Comparison of ENCODE assay signal across 24 cellular contexts in genomic region chr21:37155216-37155615, GRCh38.
DNase-seq lines count a peak whose midpoint lies in the region; ATAC-seq and TF ChIP-seq lines count a peak whose summit lies in the region.
"Had no signal": no experiment of that assay in that cellular context is flagged by ENCODE, and none has a peak within 500 bp of the region (broad histone marks: within the 10 kb centered on the region; RNA-seq: fewer than 3 reads in every experiment).

No MANE protein-coding gene starts in this region.

- no peak for TF ChIP-seq CTCF in AG10803 (conservative IDR thresholded peaks at IDR 0.05; ENCODE audit: low read length)
- TF ChIP-seq CTCF in HFFc6 (IDR thresholded peaks at IDR 0.05), result peak; percentile 39
- peak in 1 of 2 experiments; percentile 12 for TF ChIP-seq CTCF in brain (conservative IDR thresholded peaks at IDR 0.05)
- no peak for TF ChIP-seq CTCF in mesothelial cell of epicardium (IDR thresholded peaks at IDR 0.05; ENCODE audit: unreplicated experiment)
- TF ChIP-seq CTCF in ascending aorta (IDR thresholded peaks at IDR 0.05), result no peak

- peaks cover 12 to 27% of the 10 kb centered on the region in 2 donors for H3K36me3 ChIP-seq in ascending aorta
- H3K36me3 ChIP-seq: colonic mucosa had no signal

- H3K4me3 ChIP-seq in AG10803 (ENCODE audit: low read length), result no peak overlapping the region
- no peak overlapping the region for H3K4me3 ChIP-seq in ascending aorta
- H3K4me3 ChIP-seq: colonic mucosa, heart right ventricle, pancreas, testis had no signal

- no peaks in the 10 kb centered on the region for H3K9me3 ChIP-seq in ascending aorta
- H3K9me3 ChIP-seq: colonic mucosa, heart right ventricle, pancreas, testis had no signal

- H3K36me3 Mint-ChIP-seq in HFFc6 (ENCODE audit: low read depth) (peaks cover 61% of the 10 kb centered on the region), brain (peaks cover 88% of the 10 kb centered on the region), mesothelial cell of epicardium (peaks cover 38% of the 10 kb centered on the region)

- H3K27me3 ChIP-seq in ascending aorta, result no peaks in the 10 kb centered on the region
- H3K27me3 ChIP-seq: colonic mucosa, heart right ventricle, pancreas, testis had no signal

- H3K9me3 Mint-ChIP-seq in HFFc6, result no peaks in the 10 kb centered on the region
- no peaks in the 10 kb centered on the region for H3K9me3 Mint-ChIP-seq in brain
- no peaks in the 10 kb centered on the region for H3K9me3 Mint-ChIP-seq in mesothelial cell of epicardium
- H3K9me3 Mint-ChIP-seq: stimulated activated naive B cell treated with anti-CD40 and anti-IgM and Interleukin-4, amounts not matched to agents 10 μg/mL and 1 μg/mL and 100 μg/mL, for 72 hours had no signal

- H3K27ac Mint-ChIP-seq in HFFc6, result no peak overlapping the region
- H3K27ac Mint-ChIP-seq in brain, result peak overlapping the region in 3 of 5 experiments; percentile 8 to 33 (median 8)
- peak overlapping the region; percentile 81 for H3K27ac Mint-ChIP-seq in mesothelial cell of epicardium
- H3K27ac Mint-ChIP-seq: stimulated activated naive B cell treated with anti-CD40 and anti-IgM and Interleukin-4, amounts not matched to agents 10 μg/mL and 1 μg/mL and 100 μg/mL, for 72 hours had no signal

- intact Hi-C loops in ascending aorta (cut with DNase I), result no loop called here

- H3K27ac ChIP-seq in ascending aorta, result no peak overlapping the region
- H3K27ac ChIP-seq: testis had no signal

- DNase-seq in AG10803 (ENCODE audit: low read depth), result peak; percentile 43
- DNase-seq in HFFc6, result no peak
- no peak for DNase-seq in mesothelial cell of epicardium (ENCODE audit: low spot score in 2 of 2, unreplicated experiment in 2 of 2)
- DNase-seq in cerebellar cortex (ENCODE audit: low spot score), result no peak
- DNase-seq in NCI-H2196 treated with DMSO at 0.1 percent for 48 hours (lab: John Stamatoyannopoulos, UW; ENCODE audit: unreplicated experiment), result no peak
- no peak for DNase-seq in ascending aorta (ENCODE audit: low spot score in 2 of 2)
- DNase-seq: activated CD4-positive, CD25-positive, alpha-beta regulatory T cell; activated CD8-positive, alpha-beta memory T cell treated with anti-CD3 and anti-CD28 coated beads for 24 hours; activated naive CD4-positive, alpha-beta T cell treated with anti-CD3 and anti-CD28 coated beads, Interleukin-2, amount 50 U/mL, for 16 hours; activated T-cell treated with anti-CD3 and anti-CD28 coated beads, Interleukin-2, amount 50 U/mL, for 48 hours; aorta; colonic mucosa; DMS153; heart right ventricle; islet precursor cell; NCI-H1417; NCI-H510A; pancreas; RPMI8226; stimulated activated CD4-positive, alpha-beta T cell treated with anti-CD3 and anti-CD28 coated beads, Interleukin-1b, Interleukin-23, amount 100 ng/mL, for 48 hours; stimulated activated naive B cell treated with anti-CD40 and anti-IgM and Interleukin-4, amounts not matched to agents 10 μg/mL and 1 μg/mL and 100 μg/mL, for 72 hours; testis had no signal

- H3K27me3 Mint-ChIP-seq in HFFc6 (ENCODE audit: insufficient read depth) (no peaks in the 10 kb centered on the region), brain (no peaks in the 10 kb centered on the region), mesothelial cell of epicardium (ENCODE audit: low read depth) (no peaks in the 10 kb centered on the region)
- H3K27me3 Mint-ChIP-seq: stimulated activated naive B cell treated with anti-CD40 and anti-IgM and Interleukin-4, amounts not matched to agents 10 μg/mL and 1 μg/mL and 100 μg/mL, for 72 hours had no signal

- H3K4me1 ChIP-seq in ascending aorta, result peaks cover 0 to 6% of the 10 kb centered on the region in 2 donors
- H3K4me1 ChIP-seq: pancreas, testis had no signal

- H3K4me1 Mint-ChIP-seq in HFFc6 (ENCODE audit: low read depth) (peaks cover 34% of the 10 kb centered on the region), brain (peaks cover 6% of the 10 kb centered on the region), mesothelial cell of epicardium (peaks cover 26% of the 10 kb centered on the region)

- no peak for ATAC-seq in GM21447 (IDR thresholded peaks at IDR 0.05; ENCODE audit: unreplicated experiment)
- ATAC-seq: pancreas; stimulated activated naive B cell treated with anti-CD40 and anti-IgM and Interleukin-4, amounts not matched to agents 10 μg/mL and 1 μg/mL and 100 μg/mL, for 72 hours had no signal

- H3K4me3 Mint-ChIP-seq in HFFc6, result no peak overlapping the region
- no peak overlapping the region for H3K4me3 Mint-ChIP-seq in brain
- H3K4me3 Mint-ChIP-seq in mesothelial cell of epicardium, result no peak overlapping the region
- H3K4me3 Mint-ChIP-seq: stimulated activated naive B cell treated with anti-CD40 and anti-IgM and Interleukin-4, amounts not matched to agents 10 μg/mL and 1 μg/mL and 100 μg/mL, for 72 hours had no signal
